ENCODE assay signal across 8 cellular contexts in the genomic region with DNA sequence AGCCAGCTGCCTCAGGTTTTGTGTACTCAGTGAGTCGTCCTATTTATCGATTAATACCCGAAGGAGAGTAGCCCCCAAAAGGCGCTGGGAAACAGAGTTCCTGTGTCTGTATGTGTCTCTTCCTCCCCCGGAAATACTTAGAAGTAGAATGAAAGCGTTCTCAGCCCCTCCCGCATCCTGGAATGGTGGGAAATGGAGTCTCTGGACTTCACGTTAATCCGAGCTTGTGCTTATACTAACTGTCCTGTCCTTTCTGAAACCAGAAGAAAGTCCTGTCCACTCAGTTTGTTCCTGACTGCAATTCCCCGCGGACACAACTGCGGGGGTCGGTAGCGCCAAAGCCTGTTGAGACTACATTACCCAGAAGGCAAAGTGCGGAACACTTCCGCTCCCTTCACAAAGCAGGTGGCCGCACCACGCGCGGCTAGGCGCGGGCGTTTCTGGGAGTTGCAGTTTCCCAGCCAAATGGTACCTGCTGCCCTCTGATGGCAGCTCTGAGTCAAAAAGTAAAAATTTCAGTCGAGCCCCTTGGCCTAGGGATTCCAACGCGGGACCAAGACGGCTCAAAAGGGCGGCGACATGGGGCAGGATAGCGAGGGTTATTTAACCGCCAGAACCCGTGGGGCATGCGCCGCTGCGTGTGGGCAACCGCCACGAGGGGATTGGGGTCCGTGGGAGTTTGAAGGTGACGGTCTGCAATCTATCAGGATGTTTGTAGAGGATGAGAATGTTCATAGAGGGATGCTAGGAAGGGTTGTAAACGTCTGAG. TPM values are rescaled to one million over a fixed set of nuclear protein-coding genes. Genes with fewer than 3 reads are reported as not detected.
A peak's percentile ranks its signal among the peaks of the same experiment; 100 is the strongest.
DNase-seq lines count a peak whose midpoint lies in the region; ATAC-seq and TF ChIP-seq lines count a peak whose summit lies in the region.

No MANE protein-coding gene starts in this region.

- ATAC-seq in GM21737 (IDR thresholded peaks at IDR 0.05; ENCODE audit: unreplicated experiment): peak; percentile 42

- peak overlapping the region; percentile 81 for H3K4me3 ChIP-seq in fibroblast of villous mesenchyme (ENCODE audit: low read depth, low read length)

- peak; percentile 39 for TF ChIP-seq POLR2A in Raji (IDR thresholded peaks at IDR 0.05; ENCODE audit: insufficient read depth, low read depth, low read length)

- H3K36me3 Mint-ChIP-seq in nephron progenitor cell (ENCODE audit: low read depth): peaks cover 10% of the 10 kb centered on the region
- H3K36me3 Mint-ChIP-seq in stimulated activated naive CD8-positive, alpha-beta T cell treated with anti-CD3 and anti-CD28 coated beads, Interleukin-15, Interleukin-2, amounts not matched to agents 100 ng/mL and 50 ng/mL, for 24 hours (ENCODE audit: low read depth): peaks cover 22% of the 10 kb centered on the region

- H3K9me3 Mint-ChIP-seq in nephron progenitor cell: no peaks in the 10 kb centered on the region
- H3K9me3 Mint-ChIP-seq in stimulated activated naive CD8-positive, alpha-beta T cell treated with anti-CD3 and anti-CD28 coated beads, Interleukin-15, Interleukin-2, amounts not matched to agents 100 ng/mL and 50 ng/mL, for 24 hours: no peaks in the 10 kb centered on the region

- peak overlapping the region; percentile 98 for H3K27ac Mint-ChIP-seq in nephron progenitor cell
- peak overlapping the region; percentile 99 for H3K27ac Mint-ChIP-seq in stimulated activated naive CD8-positive, alpha-beta T cell treated with anti-CD3 and anti-CD28 coated beads, Interleukin-15, Interleukin-2, amounts not matched to agents 100 ng/mL and 50 ng/mL, for 24 hours

- H3K27me3 Mint-ChIP-seq in nephron progenitor cell (ENCODE audit: low read depth, poor library complexity): peaks cover 7% of the 10 kb centered on the region
- H3K27me3 Mint-ChIP-seq in stimulated activated naive CD8-positive, alpha-beta T cell treated with anti-CD3 and anti-CD28 coated beads, Interleukin-15, Interleukin-2, amounts not matched to agents 100 ng/mL and 50 ng/mL, for 24 hours: no peaks in the 10 kb centered on the region

- DNase-seq in DMS153 (lab: John Stamatoyannopoulos, UW) (peak; percentile 87), LoVo (ENCODE audit: low spot score) (peak; percentile 94), fibroblast of villous mesenchyme (ENCODE audit: low read depth) (peak; percentile 95), nephron progenitor cell (peak; percentile 91)
- DNase-seq in activated effector memory CD4-positive, alpha-beta T cell treated with anti-CD3 and anti-CD28 coated beads, Interleukin-2, amount 50 U/mL, for 16 hours: peak; percentile 97

- peaks cover 60% of the 10 kb centered on the region for H3K4me1 Mint-ChIP-seq in nephron progenitor cell
- H3K4me1 Mint-ChIP-seq in stimulated activated naive CD8-positive, alpha-beta T cell treated with anti-CD3 and anti-CD28 coated beads, Interleukin-15, Interleukin-2, amounts not matched to agents 100 ng/mL and 50 ng/mL, for 24 hours (ENCODE audit: low read depth): peaks cover 50% of the 10 kb centered on the region

- TF ChIP-seq CTCF in fibroblast of villous mesenchyme (IDR thresholded peaks at IDR 0.05; ENCODE audit: insufficient read depth, low read depth, low read length) (peak; percentile 59), nephron progenitor cell (IDR thresholded peaks at IDR 0.05) (peak; percentile 44)

- peak overlapping the region; percentile 89 for H3K4me3 Mint-ChIP-seq in nephron progenitor cell
- peak overlapping the region; percentile 91 for H3K4me3 Mint-ChIP-seq in stimulated activated naive CD8-positive, alpha-beta T cell treated with anti-CD3 and anti-CD28 coated beads, Interleukin-15, Interleukin-2, amounts not matched to agents 100 ng/mL and 50 ng/mL, for 24 hours

RNA-seq across cellular contexts. Expression of a gene that starts 2.2 kb away (rescaled TPM):
- 16.8 and 21.2 TPM in 2 replicates for total RNA-seq in fibroblast of villous mesenchyme

RNA-seq across cellular contexts. Expression of a gene that starts 10.3 kb away (rescaled TPM):
- total RNA-seq in fibroblast of villous mesenchyme: 27.6 and 32.5 TPM in 2 replicates

RNA-seq across cellular contexts. Expression of a gene that starts 24.4 kb away (rescaled TPM):
- total RNA-seq in fibroblast of villous mesenchyme: 23.7 and 26.7 TPM in 2 replicates

RNA-seq across cellular contexts. Expression of a gene that starts 24.5 kb away (rescaled TPM):
- 14.8 and 20.3 TPM in 2 replicates for total RNA-seq in fibroblast of villous mesenchyme

RNA-seq across cellular contexts. Expression of a gene that starts 27.2 kb away (rescaled TPM):
- 14.8 and 15.1 TPM in 2 replicates for total RNA-seq in fibroblast of villous mesenchyme

Comparison
In these comparisons a context has a peak if more than half of its experiments do, and no peak if none do; other contexts are left out.
1. Peak in every context shown above with its lines: DNase-seq, ATAC-seq and H3K4me3 ChIP-seq.